In the genomic region with DNA sequence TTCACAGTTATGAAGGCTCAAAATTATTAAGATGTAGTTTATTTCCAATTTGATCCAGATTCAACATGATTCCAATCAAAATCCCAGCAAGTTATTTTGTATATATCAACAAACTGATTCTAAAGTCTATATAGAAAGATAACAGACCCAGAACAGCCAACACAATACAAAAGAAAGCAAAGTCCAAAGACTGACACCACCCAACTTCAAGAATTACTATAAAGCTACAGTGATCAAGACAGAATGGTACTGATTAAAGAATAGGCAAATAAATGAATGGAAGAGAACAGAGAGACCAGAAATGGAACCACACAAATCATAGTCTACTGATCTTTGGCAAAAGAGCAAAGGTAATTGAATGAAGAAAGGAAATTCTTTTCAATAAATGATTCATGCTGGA, we compare ENCODE assay signal across 18 cellular contexts. TPM values are rescaled to one million over a fixed set of nuclear protein-coding genes. Genes with fewer than 3 reads are reported as not detected.
DNase-seq lines count a peak whose midpoint lies in the region; ATAC-seq, FAIRE-seq and TF ChIP-seq lines count a peak whose summit lies in the region.
"Had no signal": no experiment of that assay in that cellular context is flagged by ENCODE, and none has a peak within 500 bp of the region (broad histone marks: within the 10 kb centered on the region; RNA-seq: fewer than 3 reads in every experiment).

No MANE protein-coding gene starts in this region.

- H3K4me3 Mint-ChIP-seq in activated CD8-positive, alpha-beta T cell treated with anti-CD3 and anti-CD28 coated beads, Interleukin-2, amount 10 ng/mL, durations not matched to agents 7 days and 5 days, result no peak overlapping the region
- H3K4me3 Mint-ChIP-seq in activated CD8-positive, alpha-beta T cell treated with anti-CD3 and anti-CD28 coated beads for 36 hours, result no peak overlapping the region
- H3K4me3 Mint-ChIP-seq: CD14-positive monocyte; CD4-positive, alpha-beta memory T cell; H9 had no signal

- peaks cover 1% of the 10 kb centered on the region for H3K4me1 Mint-ChIP-seq in activated CD8-positive, alpha-beta T cell treated with anti-CD3 and anti-CD28 coated beads, Interleukin-2, amount 10 ng/mL, durations not matched to agents 7 days and 5 days (ENCODE audit: low read depth)
- peaks cover 7% of the 10 kb centered on the region for H3K4me1 Mint-ChIP-seq in activated CD8-positive, alpha-beta T cell treated with anti-CD3 and anti-CD28 coated beads for 36 hours (ENCODE audit: low read depth)
- H3K4me1 Mint-ChIP-seq: CD14-positive monocyte, H9 had no signal

- H3K4me1 ChIP-seq in HepG2 (ENCODE audit: insufficient read depth, low read length), result peaks cover 57% of the 10 kb centered on the region

- FAIRE-seq in colon (lab: Jason Lieb, UNC), result peak; percentile 33
- no peak for FAIRE-seq in HepG2 (lab: Jason Lieb, UNC)
- FAIRE-seq: GM12891, H1 had no signal

- no peaks in the 10 kb centered on the region for H3K9me3 Mint-ChIP-seq in activated CD8-positive, alpha-beta T cell treated with anti-CD3 and anti-CD28 coated beads, Interleukin-2, amount 10 ng/mL, durations not matched to agents 7 days and 5 days (ENCODE audit: insufficient read depth)
- H3K9me3 Mint-ChIP-seq in activated CD8-positive, alpha-beta T cell treated with anti-CD3 and anti-CD28 coated beads for 36 hours, result no peaks in the 10 kb centered on the region
- H3K9me3 Mint-ChIP-seq: CD4-positive, alpha-beta memory T cell had no signal

- peaks cover 48% of the 10 kb centered on the region for H3K36me3 Mint-ChIP-seq in activated CD8-positive, alpha-beta T cell treated with anti-CD3 and anti-CD28 coated beads, Interleukin-2, amount 10 ng/mL, durations not matched to agents 7 days and 5 days (ENCODE audit: low read depth)
- H3K36me3 Mint-ChIP-seq in activated CD8-positive, alpha-beta T cell treated with anti-CD3 and anti-CD28 coated beads for 36 hours (ENCODE audit: low read depth), result peaks cover 47% of the 10 kb centered on the region

- no peaks in the 10 kb centered on the region for H3K79me2 ChIP-seq in HepG2 (ENCODE audit: insufficient read depth, low read length)

- TF ChIP-seq EP300 in HepG2 (IDR thresholded peaks at IDR 0.05; ENCODE audit: low read depth in 2 of 2, low read length in 2 of 2) (no peak), HepG2 (CRISPR knock-in tag; IDR thresholded peaks at IDR 0.05; ENCODE audit: borderline replicate concordance) (no peak)

- no peak for TF ChIP-seq CTCF in activated CD8-positive, alpha-beta T cell treated with anti-CD3 and anti-CD28 coated beads for 36 hours (IDR thresholded peaks at IDR 0.05)
- no peak for TF ChIP-seq CTCF in HepG2 (CRISPR knock-in tag; IDR thresholded peaks at IDR 0.05)

- no peak overlapping the region for H3K9ac ChIP-seq in HepG2 (ENCODE audit: insufficient read depth, low read depth, low read length)
- H3K9ac ChIP-seq: BLaER1 had no signal

- in situ Hi-C loops in HepG2 (cut with HindIII; ENCODE audit: extremely low pct_ligation_motif_present, low pct_unique_long_range_greater_than_20kb), result no loop called here

- peak overlapping the region; percentile 32 for H3K27ac ChIP-seq in HepG2 (ENCODE audit: extremely low read length, insufficient read depth, low read length)
- H3K27ac ChIP-seq: BLaER1 had no signal

- no peaks in the 10 kb centered on the region for H3K27me3 Mint-ChIP-seq in activated CD8-positive, alpha-beta T cell treated with anti-CD3 and anti-CD28 coated beads, Interleukin-2, amount 10 ng/mL, durations not matched to agents 7 days and 5 days (ENCODE audit: low read depth)
- H3K27me3 Mint-ChIP-seq in activated CD8-positive, alpha-beta T cell treated with anti-CD3 and anti-CD28 coated beads for 36 hours, result no peaks in the 10 kb centered on the region
- H3K27me3 Mint-ChIP-seq: CD4-positive, alpha-beta memory T cell had no signal

- no TSS peak for BruUV-seq in HepG2 (replicated peaks; lab: Mats Ljungman, UMichigan)

- no peak for ATAC-seq in activated CD8-positive, alpha-beta T cell treated with anti-CD3 and anti-CD28 coated beads, Interleukin-2, amount 10 ng/mL, durations not matched to agents 7 days and 5 days
- no peak for ATAC-seq in activated CD8-positive, alpha-beta T cell treated with anti-CD3 and anti-CD28 coated beads for 36 hours
- ATAC-seq in HepG2, result peak; percentile 39

- H3K4me2 ChIP-seq in HepG2 (ENCODE audit: low read depth, low read length), result no peak overlapping the region
- H3K4me2 ChIP-seq: BLaER1 had no signal

- no peaks in the 10 kb centered on the region for H3K9me3 ChIP-seq in HepG2 (ENCODE audit: low read length)

- H3K4me3 ChIP-seq in HepG2 (replicated peaks in 1 of 3; ENCODE audit: insufficient read depth in 1 of 3, low read depth in 2 of 3, low read length in 3 of 3), result no peak overlapping the region
- H3K4me3 ChIP-seq: BLaER1 had no signal

- peaks cover 6 to 40% of the 10 kb centered on the region in 2 experiments for H3K36me3 ChIP-seq in HepG2 (replicated peaks in 1 of 2; ENCODE audit: control insufficient read depth in 1 of 2, insufficient read depth in 2 of 2, low read length in 2 of 2)

- peak overlapping the region; percentile 20 for H3K27ac Mint-ChIP-seq in activated CD8-positive, alpha-beta T cell treated with anti-CD3 and anti-CD28 coated beads, Interleukin-2, amount 10 ng/mL, durations not matched to agents 7 days and 5 days
- no peak overlapping the region for H3K27ac Mint-ChIP-seq in activated CD8-positive, alpha-beta T cell treated with anti-CD3 and anti-CD28 coated beads for 36 hours
- H3K27ac Mint-ChIP-seq: CD14-positive monocyte, H9 had no signal

- no peak for TF ChIP-seq POLR2A in HepG2 (IDR thresholded peaks at IDR 0.05; ENCODE audit: insufficient read depth in 1 of 2, low read depth in 2 of 2, low read length in 2 of 2)

- intact Hi-C loops in activated CD8-positive, alpha-beta T cell treated with anti-CD3 and anti-CD28 coated beads for 36 hours (cut with micrococcal nuclease), result no loop called here
- intact Hi-C loops in HepG2 (cut with micrococcal nuclease; ENCODE audit: unreplicated experiment), result loop anchor here (5.0 kb wide), 1 partner anchor 33 kb away; a partner anchor contains a TSS

- DNase-seq in activated CD8-positive, alpha-beta T cell treated with anti-CD3 and anti-CD28 coated beads, Interleukin-2, amount 10 ng/mL, durations not matched to agents 7 days and 5 days, result no peak
- no peak for DNase-seq in activated CD8-positive, alpha-beta T cell treated with anti-CD3 and anti-CD28 coated beads for 36 hours
- DNase-seq in HepG2 (ENCODE audit: low spot score), result peak; percentile 25
- DNase-seq in pons (ENCODE audit: low spot score), result no peak
- DNase-seq in kidney glomerular epithelial cell (lab: John Stamatoyannopoulos, UW), result no peak
- DNase-seq in activated gamma-delta T cell (lab: John Stamatoyannopoulos, UW), result no peak
- DNase-seq: 8988T; Calu3; CD4-positive, alpha-beta memory T cell; DMS79 treated with DMSO at 0.1 percent for 48 hours; H9 had no signal

- TF ChIP-seq RAD21 in HepG2 (CRISPR knock-in tag; IDR thresholded peaks at IDR 0.05), result no peak

- H4K20me1 ChIP-seq in HepG2 (ENCODE audit: insufficient read depth, low read length), result no peaks in the 10 kb centered on the region; the same call in 1 of the 2 replicates
- H4K20me1 ChIP-seq: BLaER1 had no signal

- POLR2A ChIA-PET in activated CD8-positive, alpha-beta T cell treated with anti-CD3 and anti-CD28 coated beads, Interleukin-2, amount 10 ng/mL, durations not matched to agents 7 days and 5 days (lab: Charles Lee), result no interaction called here
- POLR2A ChIA-PET in activated CD8-positive, alpha-beta T cell treated with anti-CD3 and anti-CD28 coated beads for 36 hours (lab: Charles Lee), result no interaction called here
- POLR2A ChIA-PET in HepG2 (lab: Yijun Ruan, JAX), result no interaction called here

- H2AFZ ChIP-seq in HepG2 (ENCODE audit: low read length), result no peak overlapping the region

- no peaks in the 10 kb centered on the region for H3K27me3 ChIP-seq in HepG2 (ENCODE audit: control insufficient read depth in 1 of 2, insufficient read depth in 2 of 2, low read length in 2 of 2)
- H3K27me3 ChIP-seq: BLaER1 had no signal

- CTCF ChIA-PET in activated CD8-positive, alpha-beta T cell treated with anti-CD3 and anti-CD28 coated beads, Interleukin-2, amount 10 ng/mL, durations not matched to agents 7 days and 5 days (lab: Charles Lee), result interaction anchor here (0.6 to 1.1 kb wide), 2 partner anchors 8 to 193 kb away, joined by 3 read pairs; no protein-coding TSS in a partner anchor
- CTCF ChIA-PET in activated CD8-positive, alpha-beta T cell treated with anti-CD3 and anti-CD28 coated beads for 36 hours (lab: Charles Lee), result no interaction called here
- CTCF ChIA-PET in HepG2 (lab: Yijun Ruan, JAX; ENCODE audit: low intra/inter-chr PET ratio, low total read pairs), result no interaction called here

RNA-seq across cellular contexts. Expression of a gene that starts 34.9 kb away (rescaled TPM):
- 10 to 100 TPM in 1 of 2 experiments, 1 to 10 TPM in 1; 9.5 to 10.6 TPM for total RNA-seq in activated CD8-positive, alpha-beta T cell treated with anti-CD3 and anti-CD28 coated beads, Interleukin-2, amount 10 ng/mL, durations not matched to agents 7 days and 5 days
- 10 to 100 TPM; 14.0 to 14.5 TPM for total RNA-seq in activated CD8-positive, alpha-beta T cell treated with anti-CD3 and anti-CD28 coated beads for 36 hours
- total RNA-seq in HepG2 (2016; rRNA removed; fragmentation: Illumina TruSeq; extraction: Trizol), result 18.6 and 22.6 TPM in 2 replicates
- 10.5 and 12.7 TPM in 2 replicates for total RNA-seq in HepG2 (2016; cell fraction: cytosol; rRNA removed; fragmentation: Illumina TruSeq; extraction: Trizol; ENCODE audit: low read depth)
- 21.5 and 21.9 TPM in 2 replicates for total RNA-seq in HepG2 (2016; cell fraction: insoluble cytoplasmic fraction; rRNA removed; fragmentation: Illumina TruSeq; extraction: Trizol)
- total RNA-seq in HepG2 (2016; cell fraction: membrane; rRNA removed; fragmentation: Illumina TruSeq; extraction: Trizol), result 11.1 and 13.0 TPM in 2 replicates
- total RNA-seq in HepG2 (2016; cell fraction: nucleus; rRNA removed; fragmentation: Illumina TruSeq; extraction: Trizol), result 38.2 and 38.6 TPM in 2 replicates
- polyA plus RNA-seq in HepG2 (2011; rRNA removed), result 11.5 and 12.0 TPM in 2 replicates
- 5.5 and 7.4 TPM in 2 replicates for polyA plus RNA-seq in HepG2 (2011; cell fraction: cytosol; rRNA removed)
- polyA plus RNA-seq in HepG2 (2011; cell fraction: nucleus; rRNA removed), result 22.5 and 23.4 TPM in 2 replicates
- polyA plus RNA-seq in HepG2 (2012), result 8.7 and 9.1 TPM in 2 replicates
- polyA plus RNA-seq in HepG2 (2016; cell fraction: cytosol; fragmentation: Illumina TruSeq; extraction: Trizol; ENCODE audit: low read depth), result 1.2 and 1.5 TPM in 2 replicates
- polyA plus RNA-seq in HepG2 (2016; cell fraction: insoluble cytoplasmic fraction; fragmentation: Illumina TruSeq; extraction: Trizol; ENCODE audit: low read depth), result 17.3 and 18.1 TPM in 2 replicates
- polyA plus RNA-seq in HepG2 (2016; cell fraction: membrane; fragmentation: Illumina TruSeq; extraction: Trizol; ENCODE audit: low read depth), result 2.8 and 2.9 TPM in 2 replicates
- polyA plus RNA-seq in HepG2 (2016; cell fraction: nucleus; fragmentation: Illumina TruSeq; extraction: Trizol; ENCODE audit: insufficient read depth, low read depth), result 34.3 and 36.7 TPM in 2 replicates
- 23.7 and 24.6 TPM in 2 replicates for polyA minus RNA-seq in HepG2 (2011; rRNA and poly(A)+ RNA removed; ENCODE audit: low replicate concordance)
- polyA minus RNA-seq in HepG2 (2011; cell fraction: cytosol; rRNA and poly(A)+ RNA removed), result 14.9 and 17.5 TPM in 2 replicates
- polyA minus RNA-seq in HepG2 (2011; cell fraction: nucleus; rRNA and poly(A)+ RNA removed), result 87.3 and 107 TPM in 2 replicates

RNA-seq across cellular contexts. Expression of a gene that starts 41.6 kb away (rescaled TPM):
- not detected for total RNA-seq in activated CD8-positive, alpha-beta T cell treated with anti-CD3 and anti-CD28 coated beads, Interleukin-2, amount 10 ng/mL, durations not matched to agents 7 days and 5 days
- total RNA-seq in activated CD8-positive, alpha-beta T cell treated with anti-CD3 and anti-CD28 coated beads for 36 hours, result under 1 TPM; 0.29 to 0.34 TPM
- 0.11 and 0.84 TPM in 2 replicates for total RNA-seq in HepG2 (2016; rRNA removed; fragmentation: Illumina TruSeq; extraction: Trizol)
- total RNA-seq in HepG2 (2016; cell fraction: cytosol; rRNA removed; fragmentation: Illumina TruSeq; extraction: Trizol; ENCODE audit: low read depth), result 0.53 and 0.61 TPM in 2 replicates
- total RNA-seq in HepG2 (2016; cell fraction: insoluble cytoplasmic fraction; rRNA removed; fragmentation: Illumina TruSeq; extraction: Trizol), result 0.43 and 0.76 TPM in 2 replicates
- total RNA-seq in HepG2 (2016; cell fraction: membrane; rRNA removed; fragmentation: Illumina TruSeq; extraction: Trizol), result 0.37 and 0.48 TPM in 2 replicates
- 0.81 and 1.3 TPM in 2 replicates for total RNA-seq in HepG2 (2016; cell fraction: nucleus; rRNA removed; fragmentation: Illumina TruSeq; extraction: Trizol)
- polyA plus RNA-seq in HepG2 (2011; rRNA removed), result 1.2 TPM in 2 replicates
- 0.36 and 0.76 TPM in 2 replicates for polyA plus RNA-seq in HepG2 (2011; cell fraction: cytosol; rRNA removed)
- polyA plus RNA-seq in HepG2 (2011; cell fraction: nucleus; rRNA removed), result 1.3 and 2.2 TPM in 2 replicates
- 0.55 and 0.56 TPM in 2 replicates for polyA plus RNA-seq in HepG2 (2012)
- polyA plus RNA-seq in HepG2 (2016; cell fraction: cytosol; fragmentation: Illumina TruSeq; extraction: Trizol; ENCODE audit: low read depth), result 0.08 TPM in 1 of 2 replicates, not detected in the other
- polyA plus RNA-seq in HepG2 (2016; cell fraction: insoluble cytoplasmic fraction; fragmentation: Illumina TruSeq; extraction: Trizol; ENCODE audit: low read depth), result 0.29 and 0.43 TPM in 2 replicates
- 0.06 TPM in 1 of 2 replicates, not detected in the other for polyA plus RNA-seq in HepG2 (2016; cell fraction: membrane; fragmentation: Illumina TruSeq; extraction: Trizol; ENCODE audit: low read depth)
- polyA plus RNA-seq in HepG2 (2016; cell fraction: nucleus; fragmentation: Illumina TruSeq; extraction: Trizol; ENCODE audit: insufficient read depth, low read depth), result 0.67 and 1.0 TPM in 2 replicates
- 0.92 and 2.5 TPM in 2 replicates for polyA minus RNA-seq in HepG2 (2011; rRNA and poly(A)+ RNA removed; ENCODE audit: low replicate concordance)
- 0.26 and 0.40 TPM in 2 replicates for polyA minus RNA-seq in HepG2 (2011; cell fraction: cytosol; rRNA and poly(A)+ RNA removed)
- polyA minus RNA-seq in HepG2 (2011; cell fraction: nucleus; rRNA and poly(A)+ RNA removed), result 2.4 and 2.6 TPM in 2 replicates
- total RNA-seq: A673, HT-29 had no signal
- polyA plus RNA-seq: CD14-positive monocyte had no signal
